ENCODE assay signal across 7 cellular contexts in the genomic region with DNA sequence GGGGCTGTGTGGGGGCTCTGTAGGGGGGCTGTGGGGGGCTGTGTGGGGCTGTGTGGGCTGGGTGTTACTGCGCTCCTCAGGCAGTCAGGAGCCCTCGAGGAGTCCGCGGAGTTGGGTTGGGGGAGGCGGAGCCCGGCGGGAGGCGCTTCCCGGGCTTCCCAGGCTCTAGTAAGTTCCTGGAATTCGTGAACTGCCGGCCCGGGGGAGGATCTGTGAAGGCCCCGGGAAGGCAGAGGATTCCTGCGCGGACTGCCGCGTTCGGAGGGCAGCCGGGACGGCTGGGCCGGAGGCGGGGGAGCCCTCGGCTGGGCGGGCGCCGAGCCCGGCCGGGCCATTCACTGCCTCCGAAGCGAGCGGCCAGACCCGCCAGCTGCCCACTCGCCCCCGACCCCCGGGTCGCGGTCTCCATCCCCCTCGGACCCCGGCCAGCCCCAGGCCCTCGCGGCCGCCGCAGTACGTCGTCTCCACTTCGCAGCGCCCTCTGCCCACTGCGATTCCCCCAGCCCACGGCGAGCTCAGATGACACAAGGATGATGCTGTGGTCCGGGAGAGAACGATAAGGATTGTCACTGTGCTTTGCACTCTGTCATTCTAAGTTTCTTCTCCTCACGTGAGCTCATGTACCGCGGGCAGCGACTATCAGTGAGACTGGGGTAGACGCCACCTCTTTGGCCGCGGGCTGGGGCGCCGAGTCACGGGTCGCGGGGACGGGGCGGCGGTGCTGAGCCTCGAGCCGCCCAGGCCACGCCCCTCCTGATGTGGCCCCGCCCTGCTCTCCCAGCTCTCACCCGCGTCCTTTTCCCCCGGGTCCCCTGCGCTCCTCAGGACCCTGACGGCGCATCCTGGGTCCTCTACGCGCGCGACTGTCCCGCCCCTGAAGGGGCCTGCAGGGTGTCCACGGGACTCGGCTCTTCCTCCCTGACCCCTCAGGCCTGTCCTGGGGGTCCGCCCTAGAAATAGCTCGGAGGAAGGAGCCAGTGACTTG.
DNase-seq lines count a peak whose midpoint lies in the region; ATAC-seq, FAIRE-seq and TF ChIP-seq lines count a peak whose summit lies in the region.

No MANE protein-coding gene starts in this region.

- H3K36me3 ChIP-seq in duodenal mucosa (ENCODE audit: control insufficient read depth in 1 of 2, insufficient read depth in 2 of 2, low read length in 2 of 2) (no peaks in the 10 kb centered on the region), lung (ENCODE audit: control insufficient read depth in 2 of 2, insufficient read depth in 2 of 2, low read length in 2 of 2) (no peaks in the 10 kb centered on the region)

- WGBS in lung, 2 donors = 0% methylated on average over 73 to 86 of the region's 86 CpGs

- ATAC-seq in HG02610 (IDR thresholded peaks at IDR 0.05; ENCODE audit: unreplicated experiment) (peak; percentile 81), lung (ENCODE audit: insufficient read depth, low FRiP score) (peak; percentile 82)

- DNase-seq in GM18507 (ENCODE audit: extremely low spot score, insufficient read length, low read depth) = peak; percentile 64
- peak; percentile 53 for DNase-seq in NCI-H146 (lab: John Stamatoyannopoulos, UW)
- peak; percentile 87 to 89 for DNase-seq in activated CD4-positive, alpha-beta T cell treated with anti-CD3 and anti-CD28 coated beads, Interleukin-2, amount 50 U/mL, for 48 hours
- DNase-seq in lung (ENCODE audit: low spot score) = peak; percentile 83
- DNase-seq in stimulated activated CD4-positive, alpha-beta T cell treated with anti-CD3 and anti-CD28 coated beads, TNF-alpha, amount 100 ng/mL, for 4 hours (ENCODE audit: low read depth in 3 of 3) = peak; percentile 66 to 72 (median 67)

- H3K9ac ChIP-seq in duodenal mucosa (ENCODE audit: low read depth in 1 of 2, low read length in 2 of 2) = peak overlapping the region; percentile 64 to 82

- no peak for TF ChIP-seq CTCF in lung (IDR thresholded peaks at IDR 0.05; ENCODE audit: control extremely low read depth, extremely low read depth)

- peak overlapping the region; percentile 69 to 80 for H3K4me3 ChIP-seq in duodenal mucosa (ENCODE audit: low read depth in 1 of 2, low read length in 2 of 2)
- H3K4me3 ChIP-seq in lung = peak overlapping the region; percentile 55

- H3K27me3 ChIP-seq in duodenal mucosa (ENCODE audit: control insufficient read depth in 1 of 2, insufficient read depth in 2 of 2, low read length in 2 of 2) = no peaks in the 10 kb centered on the region
- no peaks in the 10 kb centered on the region for H3K27me3 ChIP-seq in lung (ENCODE audit: control insufficient read depth, insufficient read depth)

- H3K4me1 ChIP-seq in duodenal mucosa (ENCODE audit: control insufficient read depth in 1 of 2, insufficient read depth in 2 of 2, low read length in 2 of 2) (peaks cover 12 to 14% of the 10 kb centered on the region in 2 donors), lung (ENCODE audit: control insufficient read depth in 2 of 2, insufficient read depth in 2 of 2, low read length in 2 of 2) (peaks cover 6 to 9% of the 10 kb centered on the region in 2 donors)

- peak; percentile 80 for FAIRE-seq in GM18507 (lab: Jason Lieb, UNC)

- H3K27ac ChIP-seq in duodenal mucosa (ENCODE audit: low read depth, low read length) (peak overlapping the region; percentile 91), lung (ENCODE audit: low read depth in 1 of 2, low read length in 1 of 2) (peak overlapping the region; percentile 87 to 99)

- H3K9me3 ChIP-seq in duodenal mucosa (ENCODE audit: control insufficient read depth in 1 of 2, low read length in 2 of 2) (no peaks in the 10 kb centered on the region), lung (ENCODE audit: control insufficient read depth in 2 of 2, insufficient read depth in 1 of 2, low read length in 1 of 2) (no peaks in the 10 kb centered on the region)

Comparison
In these comparisons a context has a peak if more than half of its experiments do, and no peak if none do; other contexts are left out.
1. Peak in every context shown above with its lines: DNase-seq, ATAC-seq, H3K4me3 ChIP-seq and H3K27ac ChIP-seq.